1 cellular context compared by ENCODE assay signal in the genomic region with DNA sequence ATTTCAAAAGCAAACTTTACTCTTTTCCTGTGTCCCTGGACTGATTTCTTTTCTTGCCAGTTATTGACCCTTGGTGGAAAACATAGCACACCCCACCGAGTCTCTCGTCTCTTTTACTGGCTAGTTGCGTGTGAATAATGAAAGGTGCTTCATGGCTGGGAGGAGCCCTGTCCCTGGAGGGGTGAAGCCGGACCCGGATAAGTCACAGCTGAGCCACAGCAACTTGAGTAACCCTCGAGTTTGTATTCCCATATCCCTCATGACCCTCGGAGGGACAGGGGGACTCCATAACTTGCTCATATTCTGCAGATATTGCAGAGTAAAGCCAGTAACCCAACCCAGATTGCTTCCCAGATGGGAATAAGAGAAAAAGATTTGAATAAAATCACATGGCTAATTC.
TF ChIP-seq lines count a peak whose summit lies in the region.

No MANE protein-coding gene starts in this region.

TF ChIP-seq in IMR-90, 13 proteins besides CTCF, POLR2A, EP300 and RAD21:
- TF ChIP-seq SMC3 (IDR thresholded peaks at IDR 0.05; ENCODE audit: low read depth, low read length) (no peak), MAFK (IDR thresholded peaks at IDR 0.05; ENCODE audit: low read depth, low read length) (no peak), CEBPB (IDR thresholded peaks at IDR 0.05; ENCODE audit: low read depth, low read length) (no peak)
